Comparison of ENCODE assay signal across 1 cellular context in genomic region chr7:2529161-2530075, GRCh38.
A peak's percentile ranks its signal among the peaks of the same experiment; 100 is the strongest.
TF ChIP-seq lines count a peak whose summit lies in the region.

No MANE protein-coding gene starts in this region.

TF ChIP-seq in A549, 52 proteins besides CTCF, POLR2A, EP300 and RAD21 (continued from another document):
- TF ChIP-seq, protein P1, sequence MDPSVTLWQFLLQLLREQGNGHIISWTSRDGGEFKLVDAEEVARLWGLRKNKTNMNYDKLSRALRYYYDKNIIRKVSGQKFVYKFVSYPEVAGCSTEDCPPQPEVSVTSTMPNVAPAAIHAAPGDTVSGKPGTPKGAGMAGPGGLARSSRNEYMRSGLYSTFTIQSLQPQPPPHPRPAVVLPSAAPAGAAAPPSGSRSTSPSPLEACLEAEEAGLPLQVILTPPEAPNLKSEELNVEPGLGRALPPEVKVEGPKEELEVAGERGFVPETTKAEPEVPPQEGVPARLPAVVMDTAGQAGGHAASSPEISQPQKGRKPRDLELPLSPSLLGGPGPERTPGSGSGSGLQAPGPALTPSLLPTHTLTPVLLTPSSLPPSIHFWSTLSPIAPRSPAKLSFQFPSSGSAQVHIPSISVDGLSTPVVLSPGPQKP (IDR thresholded peaks at IDR 0.05; ENCODE audit: low read depth, low read length), result no peak
- TF ChIP-seq HDAC2 (IDR thresholded peaks at IDR 0.05) (no peak), KDM5A (IDR thresholded peaks at IDR 0.05) (no peak), ESRRA (IDR thresholded peaks at IDR 0.05; ENCODE audit: borderline replicate concordance, low read length) (no peak), POLR2AphosphoS2 (conservative IDR thresholded peaks at IDR 0.05; ENCODE audit: low read length) (no peak), SREBF2 (IDR thresholded peaks at IDR 0.05) (no peak), HOXA7 (CRISPR knock-in tag; IDR thresholded peaks at IDR 0.05) (no peak), NPAS2 (CRISPR knock-in tag; IDR thresholded peaks at IDR 0.05; ENCODE audit: borderline replicate concordance) (no peak), MAZ (IDR thresholded peaks at IDR 0.05; ENCODE audit: borderline replicate concordance, low read depth, low read length) (no peak), CEBPB (IDR thresholded peaks at IDR 0.05) (no peak), JUN (IDR thresholded peaks at IDR 0.05) (peak in 1 of 2 experiments; percentile 69; a peak in 3 of 5 replicates), MAFK (IDR thresholded peaks at IDR 0.05; ENCODE audit: partially characterized antibody) (peak; percentile 58), E2F6 (IDR thresholded peaks at IDR 0.05; ENCODE audit: borderline replicate concordance, low read depth) (peak; percentile 46; the same call in 1 of the 2 replicates), NFE2L2 (conservative IDR thresholded peaks at IDR 0.05; ENCODE audit: low read length) (no peak), HES2 (IDR thresholded peaks at IDR 0.05) (no peak), CBX2 (IDR thresholded peaks at IDR 0.05; ENCODE audit: borderline replicate concordance, low read depth) (no peak), SMC3 (IDR thresholded peaks at IDR 0.05) (no peak), ZNF302 (CRISPR knock-in tag; IDR thresholded peaks at IDR 0.05) (no peak), FOSL2 (IDR thresholded peaks at IDR 0.05) (no peak), FOSL2 (CRISPR knock-in tag; IDR thresholded peaks at IDR 0.05) (peak; percentile 58; the same call in 1 of the 2 replicates), TFCP2L1 (CRISPR knock-in tag; IDR thresholded peaks at IDR 0.05) (no peak), RARB (CRISPR knock-in tag; IDR thresholded peaks at IDR 0.05) (0 out of 2 replicates have a peak, but pooled peaks have one; percentile 38), HOXB5 (CRISPR knock-in tag; IDR thresholded peaks at IDR 0.05) (no peak)
- TF ChIP-seq, protein P2, sequence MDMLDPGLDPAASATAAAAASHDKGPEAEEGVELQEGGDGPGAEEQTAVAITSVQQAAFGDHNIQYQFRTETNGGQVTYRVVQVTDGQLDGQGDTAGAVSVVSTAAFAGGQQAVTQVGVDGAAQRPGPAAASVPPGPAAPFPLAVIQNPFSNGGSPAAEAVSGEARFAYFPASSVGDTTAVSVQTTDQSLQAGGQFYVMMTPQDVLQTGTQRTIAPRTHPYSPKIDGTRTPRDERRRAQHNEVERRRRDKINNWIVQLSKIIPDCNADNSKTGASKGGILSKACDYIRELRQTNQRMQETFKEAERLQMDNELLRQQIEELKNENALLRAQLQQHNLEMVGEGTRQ (IDR thresholded peaks at IDR 0.05), result peak; percentile 66
- TF ChIP-seq, protein P3, sequence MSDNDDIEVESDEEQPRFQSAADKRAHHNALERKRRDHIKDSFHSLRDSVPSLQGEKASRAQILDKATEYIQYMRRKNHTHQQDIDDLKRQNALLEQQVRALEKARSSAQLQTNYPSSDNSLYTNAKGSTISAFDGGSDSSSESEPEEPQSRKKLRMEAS (IDR thresholded peaks at IDR 0.05), result peak; percentile 55; the same call in 1 of the 2 replicates
- TF ChIP-seq, protein P4, sequence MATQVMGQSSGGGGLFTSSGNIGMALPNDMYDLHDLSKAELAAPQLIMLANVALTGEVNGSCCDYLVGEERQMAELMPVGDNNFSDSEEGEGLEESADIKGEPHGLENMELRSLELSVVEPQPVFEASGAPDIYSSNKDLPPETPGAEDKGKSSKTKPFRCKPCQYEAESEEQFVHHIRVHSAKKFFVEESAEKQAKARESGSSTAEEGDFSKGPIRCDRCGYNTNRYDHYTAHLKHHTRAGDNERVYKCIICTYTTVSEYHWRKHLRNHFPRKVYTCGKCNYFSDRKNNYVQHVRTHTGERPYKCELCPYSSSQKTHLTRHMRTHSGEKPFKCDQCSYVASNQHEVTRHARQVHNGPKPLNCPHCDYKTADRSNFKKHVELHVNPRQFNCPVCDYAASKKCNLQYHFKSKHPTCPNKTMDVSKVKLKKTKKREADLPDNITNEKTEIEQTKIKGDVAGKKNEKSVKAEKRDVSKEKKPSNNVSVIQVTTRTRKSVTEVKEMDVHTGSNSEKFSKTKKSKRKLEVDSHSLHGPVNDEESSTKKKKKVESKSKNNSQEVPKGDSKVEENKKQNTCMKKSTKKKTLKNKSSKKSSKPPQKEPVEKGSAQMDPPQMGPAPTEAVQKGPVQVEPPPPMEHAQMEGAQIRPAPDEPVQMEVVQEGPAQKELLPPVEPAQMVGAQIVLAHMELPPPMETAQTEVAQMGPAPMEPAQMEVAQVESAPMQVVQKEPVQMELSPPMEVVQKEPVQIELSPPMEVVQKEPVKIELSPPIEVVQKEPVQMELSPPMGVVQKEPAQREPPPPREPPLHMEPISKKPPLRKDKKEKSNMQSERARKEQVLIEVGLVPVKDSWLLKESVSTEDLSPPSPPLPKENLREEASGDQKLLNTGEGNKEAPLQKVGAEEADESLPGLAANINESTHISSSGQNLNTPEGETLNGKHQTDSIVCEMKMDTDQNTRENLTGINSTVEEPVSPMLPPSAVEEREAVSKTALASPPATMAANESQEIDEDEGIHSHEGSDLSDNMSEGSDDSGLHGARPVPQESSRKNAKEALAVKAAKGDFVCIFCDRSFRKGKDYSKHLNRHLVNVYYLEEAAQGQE (IDR thresholded peaks at IDR 0.05), result no peak
